In genomic region chr3:149971403-149972075, GRCh38 we compare ENCODE assay signal across 1 cellular context.
A peak's percentile ranks its signal among the peaks of the same experiment; 100 is the strongest.
TF ChIP-seq lines count a peak whose summit lies in the region.

No MANE protein-coding gene starts in this region.

TF ChIP-seq in HepG2, 621 proteins besides CTCF, POLR2A, EP300 and RAD21 (continued from another document and continues in another):
- TF ChIP-seq, protein P1, sequence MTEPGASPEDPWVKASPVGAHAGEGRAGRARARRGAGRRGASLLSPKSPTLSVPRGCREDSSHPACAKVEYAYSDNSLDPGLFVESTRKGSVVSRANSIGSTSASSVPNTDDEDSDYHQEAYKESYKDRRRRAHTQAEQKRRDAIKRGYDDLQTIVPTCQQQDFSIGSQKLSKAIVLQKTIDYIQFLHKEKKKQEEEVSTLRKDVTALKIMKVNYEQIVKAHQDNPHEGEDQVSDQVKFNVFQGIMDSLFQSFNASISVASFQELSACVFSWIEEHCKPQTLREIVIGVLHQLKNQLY (CRISPR knock-in tag; IDR thresholded peaks at IDR 0.05), result no peak
- TF ChIP-seq ZNF30 (CRISPR knock-in tag; IDR thresholded peaks at IDR 0.05) (no peak), SYNCRIP (IDR thresholded peaks at IDR 0.05; ENCODE audit: insufficient read depth, low read depth, low read length) (no peak), ZNF329 (CRISPR knock-in tag; IDR thresholded peaks at IDR 0.05; ENCODE audit: low read depth) (0 out of 2 replicates have a peak, but pooled peaks have one; percentile 22), HNRNPUL1 (IDR thresholded peaks at IDR 0.05; ENCODE audit: low read depth, low read length) (no peak), ZNF644 (CRISPR knock-in tag; IDR thresholded peaks at IDR 0.05; ENCODE audit: low read depth) (no peak), ZNF33A (CRISPR knock-in tag; IDR thresholded peaks at IDR 0.05; ENCODE audit: borderline replicate concordance) (no peak), PHF8 (CRISPR knock-in tag; IDR thresholded peaks at IDR 0.05) (no peak; the same call in 1 of the 2 replicates), RAD51 (IDR thresholded peaks at IDR 0.05; ENCODE audit: borderline replicate concordance) (no peak), TBX2 (CRISPR knock-in tag; IDR thresholded peaks at IDR 0.05; ENCODE audit: borderline replicate concordance) (peak; percentile 35; the same call in 1 of the 2 replicates), SRSF1 (optimal IDR thresholded peaks at IDR 0.05; ENCODE audit: low read depth, low read length) (no peak), RFX3 (CRISPR knock-in tag; IDR thresholded peaks at IDR 0.05) (0 out of 2 replicates have a peak, but pooled peaks have one; percentile 14), SP4 (CRISPR knock-in tag; IDR thresholded peaks at IDR 0.05) (no peak), TCF7 (IDR thresholded peaks at IDR 0.05; ENCODE audit: low read depth) (no peak), NFKB2 (CRISPR knock-in tag; IDR thresholded peaks at IDR 0.05; ENCODE audit: borderline replicate concordance) (no peak), NR2C2 (CRISPR knock-in tag; IDR thresholded peaks at IDR 0.05; ENCODE audit: borderline replicate concordance) (no peak; the same call in 1 of the 2 replicates), GTF3A (CRISPR knock-in tag; conservative IDR thresholded peaks at IDR 0.05) (no peak), NFE2L1 (CRISPR knock-in tag; IDR thresholded peaks at IDR 0.05; ENCODE audit: borderline replicate concordance) (no peak), PRMT3 (CRISPR knock-in tag; IDR thresholded peaks at IDR 0.05; ENCODE audit: borderline replicate concordance, low read depth) (no peak), SMAD9 (CRISPR knock-in tag; IDR thresholded peaks at IDR 0.05) (no peak), AKNA (CRISPR knock-in tag; IDR thresholded peaks at IDR 0.05; ENCODE audit: borderline replicate concordance) (no peak), PHF21A (CRISPR knock-in tag; IDR thresholded peaks at IDR 0.05) (peak; percentile 56; the same call in 1 of the 2 replicates), ZNF414 (CRISPR knock-in tag; IDR thresholded peaks at IDR 0.05) (no peak), MXD4 (CRISPR knock-in tag; IDR thresholded peaks at IDR 0.05) (0 out of 2 replicates have a peak, but pooled peaks have one; percentile 7), ZNF572 (CRISPR knock-in tag; IDR thresholded peaks at IDR 0.05) (no peak), LBX2 (CRISPR knock-in tag; IDR thresholded peaks at IDR 0.05; ENCODE audit: borderline replicate concordance) (no peak), NR3C1 (CRISPR knock-in tag; IDR thresholded peaks at IDR 0.05) (no peak), ETS1 (CRISPR knock-in tag; IDR thresholded peaks at IDR 0.05) (no peak)
- TF ChIP-seq, protein P2, sequence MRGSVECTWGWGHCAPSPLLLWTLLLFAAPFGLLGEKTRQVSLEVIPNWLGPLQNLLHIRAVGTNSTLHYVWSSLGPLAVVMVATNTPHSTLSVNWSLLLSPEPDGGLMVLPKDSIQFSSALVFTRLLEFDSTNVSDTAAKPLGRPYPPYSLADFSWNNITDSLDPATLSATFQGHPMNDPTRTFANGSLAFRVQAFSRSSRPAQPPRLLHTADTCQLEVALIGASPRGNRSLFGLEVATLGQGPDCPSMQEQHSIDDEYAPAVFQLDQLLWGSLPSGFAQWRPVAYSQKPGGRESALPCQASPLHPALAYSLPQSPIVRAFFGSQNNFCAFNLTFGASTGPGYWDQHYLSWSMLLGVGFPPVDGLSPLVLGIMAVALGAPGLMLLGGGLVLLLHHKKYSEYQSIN (CRISPR knock-in tag; IDR thresholded peaks at IDR 0.05; ENCODE audit: borderline replicate concordance), result 0 out of 2 replicates have a peak, but pooled peaks have one; percentile 4
- TF ChIP-seq, protein P3, sequence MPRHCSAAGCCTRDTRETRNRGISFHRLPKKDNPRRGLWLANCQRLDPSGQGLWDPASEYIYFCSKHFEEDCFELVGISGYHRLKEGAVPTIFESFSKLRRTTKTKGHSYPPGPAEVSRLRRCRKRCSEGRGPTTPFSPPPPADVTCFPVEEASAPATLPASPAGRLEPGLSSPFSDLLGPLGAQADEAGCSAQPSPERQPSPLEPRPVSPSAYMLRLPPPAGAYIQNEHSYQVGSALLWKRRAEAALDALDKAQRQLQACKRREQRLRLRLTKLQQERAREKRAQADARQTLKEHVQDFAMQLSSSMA (CRISPR knock-in tag; IDR thresholded peaks at IDR 0.05), result no peak
- TF ChIP-seq, protein P4, sequence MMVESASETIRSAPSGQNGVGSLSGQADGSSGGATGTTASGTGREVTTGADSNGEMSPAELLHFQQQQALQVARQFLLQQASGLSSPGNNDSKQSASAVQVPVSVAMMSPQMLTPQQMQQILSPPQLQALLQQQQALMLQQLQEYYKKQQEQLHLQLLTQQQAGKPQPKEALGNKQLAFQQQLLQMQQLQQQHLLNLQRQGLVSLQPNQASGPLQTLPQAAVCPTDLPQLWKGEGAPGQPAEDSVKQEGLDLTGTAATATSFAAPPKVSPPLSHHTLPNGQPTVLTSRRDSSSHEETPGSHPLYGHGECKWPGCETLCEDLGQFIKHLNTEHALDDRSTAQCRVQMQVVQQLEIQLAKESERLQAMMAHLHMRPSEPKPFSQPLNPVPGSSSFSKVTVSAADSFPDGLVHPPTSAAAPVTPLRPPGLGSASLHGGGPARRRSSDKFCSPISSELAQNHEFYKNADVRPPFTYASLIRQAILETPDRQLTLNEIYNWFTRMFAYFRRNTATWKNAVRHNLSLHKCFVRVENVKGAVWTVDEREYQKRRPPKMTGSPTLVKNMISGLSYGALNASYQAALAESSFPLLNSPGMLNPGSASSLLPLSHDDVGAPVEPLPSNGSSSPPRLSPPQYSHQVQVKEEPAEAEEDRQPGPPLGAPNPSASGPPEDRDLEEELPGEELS (CRISPR knock-in tag; IDR thresholded peaks at IDR 0.05), result no peak
- TF ChIP-seq, protein P5, sequence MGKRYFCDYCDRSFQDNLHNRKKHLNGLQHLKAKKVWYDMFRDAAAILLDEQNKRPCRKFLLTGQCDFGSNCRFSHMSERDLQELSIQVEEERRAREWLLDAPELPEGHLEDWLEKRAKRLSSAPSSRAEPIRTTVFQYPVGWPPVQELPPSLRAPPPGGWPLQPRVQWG (CRISPR knock-in tag; IDR thresholded peaks at IDR 0.05; ENCODE audit: borderline replicate concordance, low read depth), result no peak
- TF ChIP-seq, protein P6, sequence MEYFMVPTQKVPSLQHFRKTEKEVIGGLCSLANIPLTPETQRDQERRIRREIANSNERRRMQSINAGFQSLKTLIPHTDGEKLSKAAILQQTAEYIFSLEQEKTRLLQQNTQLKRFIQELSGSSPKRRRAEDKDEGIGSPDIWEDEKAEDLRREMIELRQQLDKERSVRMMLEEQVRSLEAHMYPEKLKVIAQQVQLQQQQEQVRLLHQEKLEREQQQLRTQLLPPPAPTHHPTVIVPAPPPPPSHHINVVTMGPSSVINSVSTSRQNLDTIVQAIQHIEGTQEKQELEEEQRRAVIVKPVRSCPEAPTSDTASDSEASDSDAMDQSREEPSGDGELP (IDR thresholded peaks at IDR 0.05; ENCODE audit: borderline replicate concordance, low read depth), result no peak
- TF ChIP-seq, protein P7, sequence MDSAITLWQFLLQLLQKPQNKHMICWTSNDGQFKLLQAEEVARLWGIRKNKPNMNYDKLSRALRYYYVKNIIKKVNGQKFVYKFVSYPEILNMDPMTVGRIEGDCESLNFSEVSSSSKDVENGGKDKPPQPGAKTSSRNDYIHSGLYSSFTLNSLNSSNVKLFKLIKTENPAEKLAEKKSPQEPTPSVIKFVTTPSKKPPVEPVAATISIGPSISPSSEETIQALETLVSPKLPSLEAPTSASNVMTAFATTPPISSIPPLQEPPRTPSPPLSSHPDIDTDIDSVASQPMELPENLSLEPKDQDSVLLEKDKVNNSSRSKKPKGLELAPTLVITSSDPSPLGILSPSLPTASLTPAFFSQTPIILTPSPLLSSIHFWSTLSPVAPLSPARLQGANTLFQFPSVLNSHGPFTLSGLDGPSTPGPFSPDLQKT (CRISPR knock-in tag; IDR thresholded peaks at IDR 0.05; ENCODE audit: borderline replicate concordance), result no peak
- TF ChIP-seq, protein P8, sequence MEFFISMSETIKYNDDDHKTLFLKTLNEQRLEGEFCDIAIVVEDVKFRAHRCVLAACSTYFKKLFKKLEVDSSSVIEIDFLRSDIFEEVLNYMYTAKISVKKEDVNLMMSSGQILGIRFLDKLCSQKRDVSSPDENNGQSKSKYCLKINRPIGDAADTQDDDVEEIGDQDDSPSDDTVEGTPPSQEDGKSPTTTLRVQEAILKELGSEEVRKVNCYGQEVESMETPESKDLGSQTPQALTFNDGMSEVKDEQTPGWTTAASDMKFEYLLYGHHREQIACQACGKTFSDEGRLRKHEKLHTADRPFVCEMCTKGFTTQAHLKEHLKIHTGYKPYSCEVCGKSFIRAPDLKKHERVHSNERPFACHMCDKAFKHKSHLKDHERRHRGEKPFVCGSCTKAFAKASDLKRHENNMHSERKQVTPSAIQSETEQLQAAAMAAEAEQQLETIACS (CRISPR knock-in tag; IDR thresholded peaks at IDR 0.05), result peak; percentile 58; the same call in 1 of the 2 replicates
- TF ChIP-seq, protein P9, sequence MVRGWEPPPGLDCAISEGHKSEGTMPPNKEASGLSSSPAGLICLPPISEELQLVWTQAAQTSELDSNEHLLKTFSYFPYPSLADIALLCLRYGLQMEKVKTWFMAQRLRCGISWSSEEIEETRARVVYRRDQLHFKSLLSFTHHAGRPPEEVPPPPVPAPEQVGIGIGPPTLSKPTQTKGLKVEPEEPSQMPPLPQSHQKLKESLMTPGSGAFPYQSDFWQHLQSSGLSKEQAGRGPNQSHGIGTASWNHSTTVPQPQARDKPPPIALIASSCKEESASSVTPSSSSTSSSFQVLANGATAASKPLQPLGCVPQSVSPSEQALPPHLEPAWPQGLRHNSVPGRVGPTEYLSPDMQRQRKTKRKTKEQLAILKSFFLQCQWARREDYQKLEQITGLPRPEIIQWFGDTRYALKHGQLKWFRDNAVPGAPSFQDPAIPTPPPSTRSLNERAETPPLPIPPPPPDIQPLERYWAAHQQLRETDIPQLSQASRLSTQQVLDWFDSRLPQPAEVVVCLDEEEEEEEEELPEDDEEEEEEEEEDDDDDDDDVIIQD (CRISPR knock-in tag; IDR thresholded peaks at IDR 0.05; ENCODE audit: low read depth), result no peak
- TF ChIP-seq, protein P10, sequence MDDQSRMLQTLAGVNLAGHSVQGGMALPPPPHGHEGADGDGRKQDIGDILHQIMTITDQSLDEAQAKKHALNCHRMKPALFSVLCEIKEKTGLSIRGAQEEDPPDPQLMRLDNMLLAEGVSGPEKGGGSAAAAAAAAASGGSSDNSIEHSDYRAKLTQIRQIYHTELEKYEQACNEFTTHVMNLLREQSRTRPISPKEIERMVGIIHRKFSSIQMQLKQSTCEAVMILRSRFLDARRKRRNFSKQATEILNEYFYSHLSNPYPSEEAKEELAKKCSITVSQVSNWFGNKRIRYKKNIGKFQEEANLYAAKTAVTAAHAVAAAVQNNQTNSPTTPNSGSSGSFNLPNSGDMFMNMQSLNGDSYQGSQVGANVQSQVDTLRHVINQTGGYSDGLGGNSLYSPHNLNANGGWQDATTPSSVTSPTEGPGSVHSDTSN (CRISPR knock-in tag; IDR thresholded peaks at IDR 0.05; ENCODE audit: borderline replicate concordance), result no peak
